Comparison of ENCODE assay signal across 13 cellular contexts in genomic region chr4:153427363-153428071, GRCh38. TPM values are rescaled to one million over a fixed set of nuclear protein-coding genes. Genes with fewer than 3 reads are reported as not detected.
A peak's percentile ranks its signal among the peaks of the same experiment; 100 is the strongest.
DNase-seq lines count a peak whose midpoint lies in the region; ATAC-seq lines count a peak whose summit lies in the region.
"Had no signal": no experiment of that assay in that cellular context is flagged by ENCODE, and none has a peak within 500 bp of the region (broad histone marks: within the 10 kb centered on the region; RNA-seq: fewer than 3 reads in every experiment).

No MANE protein-coding gene starts in this region.

- H3K36me3 Mint-ChIP-seq in CD4-positive, alpha-beta memory T cell, result no peaks in the 10 kb centered on the region
- peaks cover 9% of the 10 kb centered on the region for H3K36me3 Mint-ChIP-seq in activated naive CD8-positive, alpha-beta T cell treated with anti-CD3 and anti-CD28 coated beads, Interleukin-2, amount 10 ng/mL, durations not matched to agents 7 days and 5 days
- no peaks in the 10 kb centered on the region for H3K36me3 Mint-ChIP-seq in naive B cell

- H3K9me3 ChIP-seq in CD4-positive, alpha-beta memory T cell (ENCODE audit: control insufficient read depth in 1 of 2, low read length in 2 of 2), result no peaks in the 10 kb centered on the region
- H3K9me3 ChIP-seq: Peyer's patch had no signal

- POLR2A ChIA-PET in CD4-positive, alpha-beta memory T cell (lab: Charles Lee; ENCODE audit: partially characterized antibody), result interaction anchor here (0.6 to 2.6 kb wide), 7 partner anchors 11 to 152 kb away, joined by 3 to 19 read pairs (median 3); partner anchors contain the start of gene TMEM131L
- POLR2A ChIA-PET in activated naive CD8-positive, alpha-beta T cell treated with anti-CD3 and anti-CD28 coated beads, Interleukin-2, amount 10 ng/mL, durations not matched to agents 7 days and 5 days (lab: Charles Lee), result interaction anchor here (1.0 to 4.6 kb wide), 4 partner anchors 10 to 79 kb away, joined by 3 to 50 read pairs (median 4); partner anchors contain the start of gene TMEM131L

- H3K27me3 ChIP-seq in CD4-positive, alpha-beta memory T cell (ENCODE audit: insufficient read depth, low read length), result no peaks in the 10 kb centered on the region
- H3K27me3 ChIP-seq: Peyer's patch had no signal

- no peaks in the 10 kb centered on the region for H3K36me3 ChIP-seq in CD4-positive, alpha-beta memory T cell (ENCODE audit: insufficient read depth, low read length)
- H3K36me3 ChIP-seq: Peyer's patch had no signal

- H3K4me3 ChIP-seq in CD4-positive, alpha-beta memory T cell (ENCODE audit: low read length in 2 of 2), result no peak overlapping the region
- H3K4me3 ChIP-seq: Peyer's patch had no signal

- H3K27me3 Mint-ChIP-seq in CD4-positive, alpha-beta memory T cell, result no peaks in the 10 kb centered on the region
- H3K27me3 Mint-ChIP-seq in activated naive CD8-positive, alpha-beta T cell treated with anti-CD3 and anti-CD28 coated beads, Interleukin-2, amount 10 ng/mL, durations not matched to agents 7 days and 5 days, result no peaks in the 10 kb centered on the region
- no peaks in the 10 kb centered on the region for H3K27me3 Mint-ChIP-seq in naive B cell

- DNase-seq in CD4-positive, alpha-beta memory T cell, result no peak
- DNase-seq in HT1080 (ENCODE audit: low read depth), result peak; percentile 25
- no peak for DNase-seq in activated naive CD8-positive, alpha-beta T cell treated with anti-CD3 and anti-CD28 coated beads, Interleukin-2, amount 10 ng/mL, durations not matched to agents 7 days and 5 days
- DNase-seq in naive B cell, result no peak
- DNase-seq in dedifferentiated amniotic fluid mesenchymal stem cell (ENCODE audit: extremely low spot score), result no peak
- no peak for DNase-seq in COLO668 (lab: John Stamatoyannopoulos, UW; ENCODE audit: unreplicated experiment)
- DNase-seq in Right ventricle myocardium superior, result no peak
- DNase-seq: amygdala, left cardiac atrium, NCI-H1092 treated with DMSO at 0.1 percent for 48 hours, NCI-H345, Peyer's patch had no signal

- no peak overlapping the region for H3K27ac ChIP-seq in CD4-positive, alpha-beta memory T cell (ENCODE audit: low read depth, low read length)

- H3K9me3 Mint-ChIP-seq in CD4-positive, alpha-beta memory T cell, result no peaks in the 10 kb centered on the region
- no peaks in the 10 kb centered on the region for H3K9me3 Mint-ChIP-seq in activated naive CD8-positive, alpha-beta T cell treated with anti-CD3 and anti-CD28 coated beads, Interleukin-2, amount 10 ng/mL, durations not matched to agents 7 days and 5 days
- no peaks in the 10 kb centered on the region for H3K9me3 Mint-ChIP-seq in naive B cell

- H3K4me1 Mint-ChIP-seq in CD4-positive, alpha-beta memory T cell, result peaks cover 32 to 56% (median 44%) of the 10 kb centered on the region in 4 donors
- peaks cover 51% of the 10 kb centered on the region for H3K4me1 Mint-ChIP-seq in activated naive CD8-positive, alpha-beta T cell treated with anti-CD3 and anti-CD28 coated beads, Interleukin-2, amount 10 ng/mL, durations not matched to agents 7 days and 5 days
- H3K4me1 Mint-ChIP-seq in naive B cell, result peaks cover 31 to 78% (median 46%) of the 10 kb centered on the region in 3 donors

- H3K27ac Mint-ChIP-seq in CD4-positive, alpha-beta memory T cell, result peak overlapping the region; percentile 27 to 94 (median 88)
- H3K27ac Mint-ChIP-seq in activated naive CD8-positive, alpha-beta T cell treated with anti-CD3 and anti-CD28 coated beads, Interleukin-2, amount 10 ng/mL, durations not matched to agents 7 days and 5 days, result peak overlapping the region; percentile 95
- peak overlapping the region; percentile 83 to 95 (median 94) for H3K27ac Mint-ChIP-seq in naive B cell

- intact Hi-C loops in CD4-positive, alpha-beta memory T cell (cut with micrococcal nuclease), result loop anchor here (5.0 kb wide), 1 partner anchor 275 kb away; no protein-coding TSS in a partner anchor
- intact Hi-C loops in Right ventricle myocardium superior (cut with DNase I), result no loop called here

- ATAC-seq in activated naive CD8-positive, alpha-beta T cell treated with anti-CD3 and anti-CD28 coated beads, Interleukin-2, amount 10 ng/mL, durations not matched to agents 7 days and 5 days (ENCODE audit: low read depth), result no peak
- ATAC-seq in naive B cell (ENCODE audit: low read depth in 2 of 2) (peak; percentile 14 to 52), HG03108 (IDR thresholded peaks at IDR 0.05; ENCODE audit: unreplicated experiment) (no peak), Right ventricle myocardium superior (ENCODE audit: poor library complexity) (no peak)
- ATAC-seq: left cardiac atrium had no signal

- H3K4me3 Mint-ChIP-seq in CD4-positive, alpha-beta memory T cell, result peak overlapping the region in 5 of 8 donors; percentile 36 to 70 (median 64)
- H3K4me3 Mint-ChIP-seq in activated naive CD8-positive, alpha-beta T cell treated with anti-CD3 and anti-CD28 coated beads, Interleukin-2, amount 10 ng/mL, durations not matched to agents 7 days and 5 days, result no peak overlapping the region
- H3K4me3 Mint-ChIP-seq in naive B cell, result peak overlapping the region; percentile 53 to 85 (median 78)

- peaks cover 60% of the 10 kb centered on the region for H3K4me1 ChIP-seq in CD4-positive, alpha-beta memory T cell (ENCODE audit: insufficient read depth, low read length)

- CTCF ChIA-PET in CD4-positive, alpha-beta memory T cell (lab: Charles Lee; ENCODE audit: partially characterized antibody), result interaction anchor here (1.7 to 10.2 kb wide), 3 partner anchors 40 to 145 kb away, joined by 6 to 228 read pairs (median 7); no protein-coding TSS in a partner anchor

RNA-seq across cellular contexts. Expression of gene TMEM131L, which starts 38.6 kb away (rescaled TPM):
- total RNA-seq in CD4-positive, alpha-beta memory T cell, result 10 to 100 TPM; 62.5 to 65.6 TPM
- 10 to 100 TPM; 20.8 to 43.8 TPM for polyA plus RNA-seq in CD4-positive, alpha-beta memory T cell
- 9.9 and 10.0 TPM in 2 replicates for total RNA-seq in HT1080 (2014; rRNA removed; shearing (Covaris generic))
- polyA plus RNA-seq in HT1080 (2015; cell fraction: cytosol; rRNA removed), result 3.6 and 5.1 TPM in 2 replicates
- 18.0 and 19.0 TPM in 2 replicates for polyA plus RNA-seq in HT1080 (2015; cell fraction: nucleus; rRNA removed)
- total RNA-seq in activated naive CD8-positive, alpha-beta T cell treated with anti-CD3 and anti-CD28 coated beads, Interleukin-2, amount 10 ng/mL, durations not matched to agents 7 days and 5 days, result 10 to 100 TPM; 51.8 to 57.2 TPM
- 10 to 100 TPM; 52.2 to 86.7 (median 68.1) TPM for polyA plus RNA-seq in naive B cell (ENCODE audit: low read depth in 6 of 6)
- total RNA-seq in Right ventricle myocardium superior, result 13.7 TPM

Comparison
In these comparisons a context has a peak if more than half of its experiments do, and no peak if none do; other contexts are left out.
1. ATAC-seq: peak in naive B cell (2 of 2); none in activated naive CD8-positive, alpha-beta T cell treated with anti-CD3 and anti-CD28 coated beads, Interleukin-2, amount 10 ng/mL, durations not matched to agents 7 days and 5 days (single experiment), HG03108 (single experiment) and Right ventricle myocardium superior (single experiment).
2. Peak in every context shown above with its lines, with median percentiles within 50 percentile points of each other: H3K27ac Mint-ChIP-seq.